Comparison of ENCODE assay signal across 1 cellular context in the genomic region with DNA sequence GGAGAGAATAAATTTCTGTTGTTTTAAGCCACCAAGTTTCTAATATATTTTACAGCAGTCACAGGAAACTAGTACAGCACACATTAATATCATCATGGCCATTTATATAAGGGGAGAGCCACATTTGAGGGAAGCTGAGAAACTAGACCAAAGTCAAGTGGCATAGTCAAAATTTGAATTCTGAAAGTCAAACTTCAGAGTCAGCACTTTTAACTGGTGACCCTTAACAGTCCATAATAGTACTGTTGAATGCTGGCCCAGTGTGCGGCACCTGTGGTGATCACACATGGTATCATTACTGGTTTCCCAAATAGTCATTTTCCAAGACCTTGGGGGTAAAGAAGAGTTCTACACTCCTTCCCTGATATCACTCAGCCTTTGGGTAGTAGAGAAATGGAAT.
A peak's percentile ranks its signal among the peaks of the same experiment; 100 is the strongest.
TF ChIP-seq lines count a peak whose summit lies in the region.

No MANE protein-coding gene starts in this region.

TF ChIP-seq in HepG2, 621 proteins besides CTCF, POLR2A, EP300 and RAD21 (continued from another document):
- TF ChIP-seq TRAFD1 (CRISPR knock-in tag; IDR thresholded peaks at IDR 0.05; ENCODE audit: borderline replicate concordance) (no peak), MAFK (conservative IDR thresholded peaks at IDR 0.05 in 1 of 2, IDR thresholded peaks at IDR 0.05 in 1 of 2; ENCODE audit: low read length in 2 of 2) (peak; percentile 64 to 84), MIER3 (CRISPR knock-in tag; IDR thresholded peaks at IDR 0.05; ENCODE audit: borderline replicate concordance) (no peak), RXRA (CRISPR knock-in tag; IDR thresholded peaks at IDR 0.05) (no peak)
